ENCODE assay signal across 8 cellular contexts in the genomic region with DNA sequence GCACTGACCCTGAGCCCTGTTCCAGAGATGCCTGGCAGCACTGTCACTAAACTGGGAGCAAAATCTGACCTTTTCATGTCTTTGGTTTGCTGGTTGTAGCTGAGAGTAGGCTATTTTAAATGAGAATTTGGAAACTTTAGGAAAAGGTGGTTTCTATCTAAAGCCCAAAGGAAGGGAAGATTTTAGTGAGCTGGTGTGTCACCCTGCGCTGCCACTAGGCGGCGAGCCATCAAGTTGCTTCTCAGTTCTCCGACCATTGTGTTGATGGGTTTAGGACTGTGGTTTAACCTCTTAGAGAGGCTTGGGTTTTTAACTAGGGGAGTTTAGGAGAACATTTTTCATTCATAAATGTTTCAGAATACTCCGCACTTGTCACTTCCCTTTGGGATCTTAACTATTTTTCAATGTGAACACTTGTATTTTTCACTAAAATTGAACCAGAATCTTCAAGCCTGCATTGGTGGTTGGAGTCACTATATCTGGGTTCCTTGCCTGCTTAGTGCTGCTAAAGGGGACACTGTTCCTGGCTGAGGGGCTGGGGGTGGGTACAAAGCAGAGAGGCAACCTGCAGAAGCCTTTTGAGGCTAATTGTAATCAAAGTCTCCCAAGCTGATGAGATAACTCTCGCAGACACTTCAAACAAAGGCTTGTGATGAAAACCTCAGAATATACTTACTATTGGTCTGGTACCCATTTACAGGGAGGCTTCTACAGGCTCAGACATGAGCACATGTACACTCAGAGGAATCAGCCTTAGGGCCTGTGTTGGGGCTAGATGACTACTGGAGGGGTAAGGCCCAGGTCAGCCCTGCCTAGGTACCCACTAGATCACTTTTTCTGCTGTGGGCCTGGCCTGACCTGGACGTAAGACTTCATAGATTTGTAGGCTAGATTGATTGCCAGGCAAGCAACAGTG. TPM values are rescaled to one million over a fixed set of nuclear protein-coding genes. Genes with fewer than 3 reads are reported as not detected.
DNase-seq lines count a peak whose midpoint lies in the region; FAIRE-seq and TF ChIP-seq lines count a peak whose summit lies in the region.

No MANE protein-coding gene starts in this region.

- intact Hi-C loops in vagina (cut with DNase I): no loop called here
- intact Hi-C loops in ovary (cut with DNase I): no loop called here

- no peak for TF ChIP-seq POLR2A in vagina (IDR thresholded peaks at IDR 0.05)
- no peak for TF ChIP-seq POLR2A in ovary (IDR thresholded peaks at IDR 0.05)
- no peak for TF ChIP-seq POLR2A in H54 (IDR thresholded peaks at IDR 0.05; ENCODE audit: low read depth, low read length)

- FAIRE-seq in H54 (lab: Jason Lieb, UNC): no peak

- H3K4me1 ChIP-seq in vagina: peaks cover 47% of the 10 kb centered on the region
- H3K4me1 ChIP-seq in ovary (ENCODE audit: insufficient read depth): peaks cover 7% of the 10 kb centered on the region

- DNase-seq in AG09319 (ENCODE audit: extremely low read depth, low read depth) (no peak), H4 (ENCODE audit: low spot score) (peak; percentile 22), iPS-NIHi7 (ENCODE audit: extremely low spot score) (peak; percentile 75), vagina (ENCODE audit: extremely low spot score in 2 of 2) (no peak), ovary (no peak), superior temporal gyrus (ENCODE audit: extremely low spot score) (no peak), H54 (ENCODE audit: insufficient read length, low spot score) (no peak)

- H3K9me3 ChIP-seq in vagina: no peaks in the 10 kb centered on the region
- no peaks in the 10 kb centered on the region for H3K9me3 ChIP-seq in ovary

- no peak overlapping the region for H3K4me3 ChIP-seq in WI38 (ENCODE audit: low read depth, low read length)
- H3K4me3 ChIP-seq in vagina: no peak overlapping the region
- H3K4me3 ChIP-seq in ovary: no peak overlapping the region

- H3K27me3 ChIP-seq in vagina: no peaks in the 10 kb centered on the region
- H3K27me3 ChIP-seq in ovary: no peaks in the 10 kb centered on the region

- no peak for TF ChIP-seq EP300 in ovary (IDR thresholded peaks at IDR 0.05)

- H3K36me3 ChIP-seq in vagina (peaks cover 0 to 20% of the 10 kb centered on the region in 2 donors), ovary (no peaks in the 10 kb centered on the region)

- whole genome bisulfite sequencing in ovary, 3 donors: 67 to 80% (median 76%) methylated on average over 7 of the region's 7 CpGs

- H3K27ac ChIP-seq in vagina (peak overlapping the region; percentile 68), ovary (no peak overlapping the region)

- peak; percentile 58 for TF ChIP-seq CTCF in AG09319 (IDR thresholded peaks at IDR 0.05; ENCODE audit: low read depth, low read length)
- TF ChIP-seq CTCF in WI38 (IDR thresholded peaks at IDR 0.05; ENCODE audit: low read depth, low read length): peak; percentile 68
- TF ChIP-seq CTCF in vagina (IDR thresholded peaks at IDR 0.05): peak in 1 of 3 experiments; percentile 12
- TF ChIP-seq CTCF in ovary (IDR thresholded peaks at IDR 0.05): peak in 1 of 3 donors; percentile 23

RNA-seq across cellular contexts. Expression of gene EXOSC7, which starts 16.8 kb away (rescaled TPM):
- total RNA-seq in H4 (2014; rRNA removed; shearing (Covaris generic)): 49.9 and 58.8 TPM in 2 replicates
- total RNA-seq in vagina (56.2 TPM), ovary (10 to 100 TPM; 28.3 to 39.3 (median 36.8) TPM)
- 10 to 100 TPM; 34.5 to 35.4 TPM for polyA plus RNA-seq in ovary

RNA-seq across cellular contexts. Expression of gene ZDHHC3, which starts 16.8 kb away (rescaled TPM):
- 30.1 and 46.8 TPM in 2 replicates for total RNA-seq in H4 (2014; rRNA removed; shearing (Covaris generic))
- total RNA-seq in vagina (83.5 TPM), ovary (10 to 100 TPM; 28.6 to 63.1 (median 46.2) TPM)
- 10 to 100 TPM; 30.6 to 81.2 TPM for polyA plus RNA-seq in ovary

RNA-seq across cellular contexts. Expression of gene CLEC3B, which starts 33.3 kb away (rescaled TPM):
- total RNA-seq in H4 (2014; rRNA removed; shearing (Covaris generic)): 0.37 and 1.3 TPM in 2 replicates
- total RNA-seq in vagina (41.7 TPM), ovary (10 to 100 TPM in 3 of 7 donors, 1 to 10 TPM in 4; 2.9 to 18.2 (median 7.5) TPM)
- polyA plus RNA-seq in ovary: 10 to 100 TPM; 12.2 to 63.5 TPM

Comparison
In these comparisons a context has a peak if more than half of its experiments do, and no peak if none do; other contexts are left out.
1. DNase-seq: peak in H4 (single experiment) and iPS-NIHi7 (single experiment); none in AG09319 (single experiment), vagina (0 of 2), ovary (0 of 5), superior temporal gyrus (single experiment) and H54 (single experiment).